Comparison of ENCODE assay signal across 32 cellular contexts in the genomic region with DNA sequence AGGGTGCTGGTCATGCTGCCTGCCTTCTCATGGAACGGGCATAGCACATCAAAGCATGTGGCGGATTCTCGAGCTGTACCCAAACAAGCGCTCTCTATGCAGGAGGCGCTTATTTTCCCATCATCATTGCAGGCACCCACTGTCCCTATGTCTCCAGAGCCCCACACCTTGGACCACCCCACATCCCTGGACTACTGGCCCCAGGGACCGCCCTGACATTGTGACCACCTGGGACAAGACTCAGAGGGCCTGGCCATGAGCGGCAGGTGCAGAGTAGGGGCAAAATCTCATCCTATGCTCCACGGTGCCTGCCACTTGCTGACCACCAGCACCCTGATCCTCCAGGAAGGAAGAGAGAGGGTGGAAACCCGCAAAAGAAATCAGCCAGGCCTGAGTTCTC.
"Had no signal": no experiment of that assay in that cellular context is flagged by ENCODE, and none has a peak within 500 bp of the region (broad histone marks: within the 10 kb centered on the region; RNA-seq: fewer than 3 reads in every experiment).

No MANE protein-coding gene starts in this region.

- H3K4me1 ChIP-seq: adrenal gland, body of pancreas, breast epithelium, SJCRH30 had no signal

- H3K4me3 Mint-ChIP-seq: activated CD4-positive, alpha-beta T cell treated with anti-CD3 and anti-CD28 coated beads for 36 hours; activated CD4-positive, alpha-beta T cell treated with anti-CD3 and anti-CD28 coated beads, Interleukin-2, amount 10 ng/mL, durations not matched to agents 7 days and 5 days; activated CD8-positive, alpha-beta T cell treated with anti-CD3 and anti-CD28 coated beads, Interleukin-2, amount 10 ng/mL, durations not matched to agents 7 days and 5 days; activated naive CD4-positive, alpha-beta T cell treated with anti-CD3 and anti-CD28 coated beads for 36 hours; activated T-cell treated with anti-CD3 and anti-CD28 coated beads, Interleukin-2, amount 50 U/mL, for 24 hours had no signal

- H3K27ac Mint-ChIP-seq: activated CD4-positive, alpha-beta T cell treated with anti-CD3 and anti-CD28 coated beads for 36 hours; activated CD4-positive, alpha-beta T cell treated with anti-CD3 and anti-CD28 coated beads, Interleukin-2, amount 10 ng/mL, durations not matched to agents 7 days and 5 days; activated CD8-positive, alpha-beta T cell treated with anti-CD3 and anti-CD28 coated beads, Interleukin-2, amount 10 ng/mL, durations not matched to agents 7 days and 5 days; activated naive CD4-positive, alpha-beta T cell treated with anti-CD3 and anti-CD28 coated beads for 36 hours; activated naive CD4-positive, alpha-beta T cell treated with anti-CD3 and anti-CD28 coated beads, Interleukin-2, amount 50 U/mL, for 72 hours; activated T-cell treated with anti-CD3 and anti-CD28 coated beads, Interleukin-2, amount 50 U/mL, for 24 hours; activated T-helper 2 cell treated with anti-CD3 and anti-CD28 coated beads, Interferon-gamma antibody, Interleukin-2, Interleukin-4, amounts not matched to agents 10 μg/mL and 5 μg/mL and 100 μg/mL, durations not matched to agents 14 hours and 24 hours and 36 hours had no signal

- H3K4me3 ChIP-seq: adrenal gland, body of pancreas, breast epithelium, MG63, SJCRH30, SK-N-MC had no signal

- H3K27ac ChIP-seq: adrenal gland, body of pancreas, breast epithelium, SJCRH30, SK-N-MC, WERI-Rb-1 had no signal

- H3K4me1 Mint-ChIP-seq: activated CD4-positive, alpha-beta T cell treated with anti-CD3 and anti-CD28 coated beads for 36 hours; activated CD4-positive, alpha-beta T cell treated with anti-CD3 and anti-CD28 coated beads, Interleukin-2, amount 10 ng/mL, durations not matched to agents 7 days and 5 days had no signal

- ATAC-seq: activated CD4-positive, alpha-beta T cell treated with anti-CD3 and anti-CD28 coated beads for 36 hours; activated CD8-positive, alpha-beta T cell treated with anti-CD3 and anti-CD28 coated beads, Interleukin-2, amount 10 ng/mL, durations not matched to agents 7 days and 5 days; activated naive CD4-positive, alpha-beta T cell treated with anti-CD3 and anti-CD28 coated beads, Interleukin-2, amount 50 U/mL, for 72 hours; body of pancreas; Panc1 had no signal

- H3K9me3 ChIP-seq: adrenal gland, body of pancreas, SJCRH30 had no signal

- H3K36me3 Mint-ChIP-seq: activated naive CD4-positive, alpha-beta T cell treated with anti-CD3 and anti-CD28 coated beads, Interleukin-2, amount 50 U/mL, for 72 hours had no signal

- H3K27me3 ChIP-seq: adrenal gland, body of pancreas, breast epithelium, MG63, SJCRH30 had no signal

- H3K36me3 ChIP-seq: adrenal gland, breast epithelium, MG63, SJCRH30, WERI-Rb-1 had no signal

- H3K27me3 Mint-ChIP-seq: activated CD4-positive, alpha-beta T cell treated with anti-CD3 and anti-CD28 coated beads for 36 hours; activated T-cell treated with anti-CD3 and anti-CD28 coated beads, Interleukin-2, amount 50 U/mL, for 24 hours had no signal

- DNase-seq: activated CD4-positive, alpha-beta T cell treated with anti-CD3 and anti-CD28 coated beads for 36 hours; activated CD4-positive, alpha-beta T cell treated with anti-CD3 and anti-CD28 coated beads, Interleukin-2, amount 10 ng/mL, durations not matched to agents 7 days and 5 days; activated CD4-positive, alpha-beta T cell treated with anti-CD3 and anti-CD28 coated beads, Interleukin-2, amount 50 U/mL, for 48 hours; activated CD4-positive, CD25-positive, alpha-beta regulatory T cell; activated CD8-positive, alpha-beta T cell treated with anti-CD3 and anti-CD28 coated beads, Interleukin-2, amount 10 ng/mL, durations not matched to agents 7 days and 5 days; activated gamma-delta T cell treated with Interleukin-2 at 50 U/mL for 16 hours; activated naive CD4-positive, alpha-beta T cell treated with anti-CD3 and anti-CD28 coated beads for 36 hours; activated T-cell treated with anti-CD3 and anti-CD28 coated beads, Interleukin-2, amount 50 U/mL, for 24 hours; adrenal gland; body of pancreas; Kasumi-1; KG1; MG63; NCI-H1048; NCI-H1105 treated with DMSO at 0.1 percent for 48 hours; NCI-H1436; NCI-H1694; NCI-H1930; NCI-H2081 treated with DMSO at 0.1 percent for 48 hours; NCI-H226; NCI-H446 treated with DMSO at 0.1 percent for 48 hours; NCI-H524; NCI-H69; SHP77; SJCRH30; T1000; WERI-Rb-1 had no signal
